Comparison of ENCODE assay signal across 14 cellular contexts in genomic region chr13:62294210-62294609, GRCh38.
"Had no signal": no experiment of that assay in that cellular context is flagged by ENCODE, and none has a peak within 500 bp of the region (broad histone marks: within the 10 kb centered on the region; RNA-seq: fewer than 3 reads in every experiment).

No MANE protein-coding gene starts in this region.

- H3K36me3 ChIP-seq: lower lobe of right lung, right atrium auricular region, tibial nerve, vagina had no signal

- H3K9me3 ChIP-seq: lower lobe of right lung, right atrium auricular region, tibial nerve, vagina had no signal

- H3K27me3 Mint-ChIP-seq: activated naive CD8-positive, alpha-beta T cell; activated T-cell treated with anti-CD3 and anti-CD28 coated beads, Interleukin-2, amount 50 U/mL, for 24 hours; naive B cell; stimulated activated memory B cell treated with anti-CD40 and anti-IgM and Interleukin-4, amounts not matched to agents 10 μg/mL and 1 μg/mL and 100 μg/mL, for 72 hours had no signal

- H3K27me3 ChIP-seq: right atrium auricular region, tibial nerve, vagina had no signal

- H3K27ac ChIP-seq: lower lobe of right lung, right atrium auricular region, tibial nerve, vagina had no signal

- ATAC-seq: left cardiac atrium; lower lobe of right lung; stimulated activated memory B cell treated with anti-CD40 and anti-IgM and Interleukin-4, amounts not matched to agents 10 μg/mL and 1 μg/mL and 100 μg/mL, for 72 hours had no signal

- H3K27ac Mint-ChIP-seq: activated naive CD8-positive, alpha-beta T cell; activated T-cell treated with anti-CD3 and anti-CD28 coated beads, Interleukin-2, amount 50 U/mL, for 24 hours; naive B cell; stimulated activated memory B cell treated with anti-CD40 and anti-IgM and Interleukin-4, amounts not matched to agents 10 μg/mL and 1 μg/mL and 100 μg/mL, for 72 hours had no signal

- H3K4me1 ChIP-seq: lower lobe of right lung, right atrium auricular region, tibial nerve, vagina had no signal

- H3K4me3 ChIP-seq: lower lobe of right lung, right atrium auricular region, tibial nerve, vagina had no signal

- H3K4me1 Mint-ChIP-seq: naive B cell; stimulated activated memory B cell treated with anti-CD40 and anti-IgM and Interleukin-4, amounts not matched to agents 10 μg/mL and 1 μg/mL and 100 μg/mL, for 72 hours had no signal

- DNase-seq: activated CD4-positive, alpha-beta T cell treated with anti-CD3 and anti-CD28 coated beads, Interleukin-2, amount 50 U/mL, for 4 hours; activated CD4-positive, CD25-positive, alpha-beta regulatory T cell treated with anti-CD3 and anti-CD28 coated beads, Interleukin-2, amount 50 U/mL, for 72 hours; activated effector memory CD4-positive, alpha-beta T cell treated with anti-CD3 and anti-CD28 coated beads, Interleukin-2, amount 50 U/mL, for 16 hours; activated T-cell treated with anti-CD3 and anti-CD28 coated beads, Interleukin-2, amount 50 U/mL, for 24 hours; hypothalamus; left cardiac atrium; lower lobe of right lung; naive B cell; posterior cingulate gyrus had no signal

- H3K4me3 Mint-ChIP-seq: activated naive CD8-positive, alpha-beta T cell; activated T-cell treated with anti-CD3 and anti-CD28 coated beads, Interleukin-2, amount 50 U/mL, for 24 hours; naive B cell; stimulated activated memory B cell treated with anti-CD40 and anti-IgM and Interleukin-4, amounts not matched to agents 10 μg/mL and 1 μg/mL and 100 μg/mL, for 72 hours had no signal

- H3K36me3 Mint-ChIP-seq: activated naive CD8-positive, alpha-beta T cell; naive B cell; stimulated activated memory B cell treated with anti-CD40 and anti-IgM and Interleukin-4, amounts not matched to agents 10 μg/mL and 1 μg/mL and 100 μg/mL, for 72 hours had no signal
